In the genomic region with DNA sequence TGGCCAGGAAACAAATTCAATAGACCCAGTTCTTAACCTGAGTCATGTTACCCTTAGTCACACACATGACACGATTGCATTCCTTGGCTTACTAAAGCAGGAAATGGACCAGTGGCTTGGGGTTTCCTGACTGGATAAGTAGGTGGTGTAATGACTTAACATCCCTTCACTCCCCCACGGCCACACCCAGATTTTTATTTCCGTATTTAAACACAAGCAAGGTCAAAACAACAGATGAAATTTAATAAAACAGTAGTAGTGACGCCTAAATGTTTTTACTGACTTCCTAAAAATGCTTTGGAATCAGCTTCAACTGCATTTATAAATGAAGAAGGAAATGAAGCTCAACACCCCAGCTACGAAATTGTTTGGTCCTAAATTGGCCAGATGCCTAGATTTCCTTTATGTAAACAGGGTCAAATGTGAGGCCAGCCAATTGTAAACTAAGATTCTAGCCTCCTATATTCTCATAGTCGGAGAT, we compare ENCODE assay signal across 8 cellular contexts.
A peak's percentile ranks its signal among the peaks of the same experiment; 100 is the strongest.
DNase-seq lines count a peak whose midpoint lies in the region; ATAC-seq and TF ChIP-seq lines count a peak whose summit lies in the region.

No MANE protein-coding gene starts in this region.

- WGBS in right cardiac atrium = 41% methylated on average over 6 of the region's 6 CpGs

- H3K36me3 ChIP-seq in BJ (ENCODE audit: control insufficient read depth, insufficient read depth, low read length) = no peaks in the 10 kb centered on the region

- TF ChIP-seq CTCF in BJ (IDR thresholded peaks at IDR 0.05; ENCODE audit: insufficient read depth, low read depth, low read length) (no peak), LNCaP clone FGC (IDR thresholded peaks at IDR 0.05; ENCODE audit: control insufficient read depth, extremely low read depth, insufficient read depth) (no peak)

- H3K27me3 Mint-ChIP-seq in activated naive CD4-positive, alpha-beta T cell treated with anti-CD3 and anti-CD28 coated beads, Interleukin-2, amount 10 ng/mL, durations not matched to agents 7 days and 5 days = no peaks in the 10 kb centered on the region

- DNase-seq in BJ (ENCODE audit: low read depth) = peak; percentile 83
- DNase-seq in LNCaP clone FGC (ENCODE audit: low read depth) = peak; percentile 14
- peak; percentile 37 for DNase-seq in activated naive CD4-positive, alpha-beta T cell treated with anti-CD3 and anti-CD28 coated beads, Interleukin-2, amount 10 ng/mL, durations not matched to agents 7 days and 5 days
- DNase-seq in right cardiac atrium = peak; percentile 54 to 67 (median 55)
- DNase-seq in stimulated activated effector memory CD8-positive, alpha-beta T cell treated with anti-CD3 and anti-CD28 coated beads, Interleukin-12 subunit alpha, Interleukin-12 subunit beta, amount 100 ng/mL, for 72 hours (ENCODE audit: low spot score in 2 of 2) = no peak
- DNase-seq in NCI-H2107 treated with DMSO at 0.1 percent for 48 hours (lab: John Stamatoyannopoulos, UW; ENCODE audit: unreplicated experiment) = no peak
- no peak for DNase-seq in NCI-H446 treated with DMSO at 0.1 percent for 48 hours (lab: John Stamatoyannopoulos, UW)
- no peak for DNase-seq in cerebellum (ENCODE audit: low spot score)

- peak overlapping the region; percentile 25 for H3K27ac Mint-ChIP-seq in activated naive CD4-positive, alpha-beta T cell treated with anti-CD3 and anti-CD28 coated beads, Interleukin-2, amount 10 ng/mL, durations not matched to agents 7 days and 5 days
- H3K27ac Mint-ChIP-seq in stimulated activated effector memory CD8-positive, alpha-beta T cell treated with anti-CD3 and anti-CD28 coated beads, Interleukin-12 subunit alpha, Interleukin-12 subunit beta, amount 100 ng/mL, for 72 hours = no peak overlapping the region

- ATAC-seq in right cardiac atrium = peak; percentile 92 to 99
- ATAC-seq in stimulated activated effector memory CD8-positive, alpha-beta T cell treated with anti-CD3 and anti-CD28 coated beads, Interleukin-12 subunit alpha, Interleukin-12 subunit beta, amount 100 ng/mL, for 72 hours = peak; percentile 81

- peak overlapping the region; percentile 70 for H3K27ac ChIP-seq in right cardiac atrium (ENCODE audit: low read length)

- peaks cover 4% of the 10 kb centered on the region for H3K36me3 Mint-ChIP-seq in activated naive CD4-positive, alpha-beta T cell treated with anti-CD3 and anti-CD28 coated beads, Interleukin-2, amount 10 ng/mL, durations not matched to agents 7 days and 5 days
- no peaks in the 10 kb centered on the region for H3K36me3 Mint-ChIP-seq in stimulated activated effector memory CD8-positive, alpha-beta T cell treated with anti-CD3 and anti-CD28 coated beads, Interleukin-12 subunit alpha, Interleukin-12 subunit beta, amount 100 ng/mL, for 72 hours

- POLR2A ChIA-PET in BJ (lab: Charles Lee) = no interaction called here

- H3K4me3 Mint-ChIP-seq in activated naive CD4-positive, alpha-beta T cell treated with anti-CD3 and anti-CD28 coated beads, Interleukin-2, amount 10 ng/mL, durations not matched to agents 7 days and 5 days = no peak overlapping the region
- H3K4me3 Mint-ChIP-seq in stimulated activated effector memory CD8-positive, alpha-beta T cell treated with anti-CD3 and anti-CD28 coated beads, Interleukin-12 subunit alpha, Interleukin-12 subunit beta, amount 100 ng/mL, for 72 hours = no peak overlapping the region

- intact Hi-C loops in right cardiac atrium (cut with DNase I) = no loop called here

- peaks cover 2% of the 10 kb centered on the region for H3K4me1 ChIP-seq in right cardiac atrium (ENCODE audit: control insufficient read depth, insufficient read depth, low read length)

- H3K27me3 ChIP-seq in BJ (ENCODE audit: control insufficient read depth, insufficient read depth, low read length) (no peaks in the 10 kb centered on the region), right cardiac atrium (ENCODE audit: control insufficient read depth, insufficient read depth) (no peaks in the 10 kb centered on the region)

- no peaks in the 10 kb centered on the region for H3K9me3 ChIP-seq in right cardiac atrium (ENCODE audit: control insufficient read depth, low read length)

- CTCF ChIA-PET in BJ (lab: Yijun Ruan, JAX) = interaction anchor here (1.1 to 2.6 kb wide), 3 partner anchors 11 to 25 kb away, joined by 3 to 10 read pairs (median 4); no protein-coding TSS in a partner anchor
- CTCF ChIA-PET in activated naive CD4-positive, alpha-beta T cell treated with anti-CD3 and anti-CD28 coated beads, Interleukin-2, amount 10 ng/mL, durations not matched to agents 7 days and 5 days (lab: Charles Lee) = interaction anchor here (0.7 to 1.9 kb wide), 2 partner anchors 9 to 12 kb away, joined by 3 to 13 read pairs; no protein-coding TSS in a partner anchor

- no peak overlapping the region for H3K4me3 ChIP-seq in BJ (ENCODE audit: low read depth, low read length)
- H3K4me3 ChIP-seq in LNCaP clone FGC (ENCODE audit: low read depth, low read length) = no peak overlapping the region
- H3K4me3 ChIP-seq in right cardiac atrium (ENCODE audit: low read length) = no peak overlapping the region

- no peaks in the 10 kb centered on the region for H3K9me3 Mint-ChIP-seq in activated naive CD4-positive, alpha-beta T cell treated with anti-CD3 and anti-CD28 coated beads, Interleukin-2, amount 10 ng/mL, durations not matched to agents 7 days and 5 days
- H3K9me3 Mint-ChIP-seq in stimulated activated effector memory CD8-positive, alpha-beta T cell treated with anti-CD3 and anti-CD28 coated beads, Interleukin-12 subunit alpha, Interleukin-12 subunit beta, amount 100 ng/mL, for 72 hours = no peaks in the 10 kb centered on the region

- peaks cover 24% of the 10 kb centered on the region for H3K4me1 Mint-ChIP-seq in activated naive CD4-positive, alpha-beta T cell treated with anti-CD3 and anti-CD28 coated beads, Interleukin-2, amount 10 ng/mL, durations not matched to agents 7 days and 5 days
- H3K4me1 Mint-ChIP-seq in stimulated activated effector memory CD8-positive, alpha-beta T cell treated with anti-CD3 and anti-CD28 coated beads, Interleukin-12 subunit alpha, Interleukin-12 subunit beta, amount 100 ng/mL, for 72 hours = peaks cover 19% of the 10 kb centered on the region

Comparison
In these comparisons a context has a peak if more than half of its experiments do, and no peak if none do; other contexts are left out.
1. DNase-seq: peak in BJ (single experiment), LNCaP clone FGC (single experiment), activated naive CD4-positive, alpha-beta T cell treated with anti-CD3 and anti-CD28 coated beads, Interleukin-2, amount 10 ng/mL, durations not matched to agents 7 days and 5 days (single experiment) and right cardiac atrium (3 of 3); none in stimulated activated effector memory CD8-positive, alpha-beta T cell treated with anti-CD3 and anti-CD28 coated beads, Interleukin-12 subunit alpha, Interleukin-12 subunit beta, amount 100 ng/mL, for 72 hours (0 of 2), NCI-H2107 treated with DMSO at 0.1 percent for 48 hours (single experiment), NCI-H446 treated with DMSO at 0.1 percent for 48 hours (single experiment) and cerebellum (single experiment).